35 cellular contexts compared by ENCODE assay signal in the genomic region with DNA sequence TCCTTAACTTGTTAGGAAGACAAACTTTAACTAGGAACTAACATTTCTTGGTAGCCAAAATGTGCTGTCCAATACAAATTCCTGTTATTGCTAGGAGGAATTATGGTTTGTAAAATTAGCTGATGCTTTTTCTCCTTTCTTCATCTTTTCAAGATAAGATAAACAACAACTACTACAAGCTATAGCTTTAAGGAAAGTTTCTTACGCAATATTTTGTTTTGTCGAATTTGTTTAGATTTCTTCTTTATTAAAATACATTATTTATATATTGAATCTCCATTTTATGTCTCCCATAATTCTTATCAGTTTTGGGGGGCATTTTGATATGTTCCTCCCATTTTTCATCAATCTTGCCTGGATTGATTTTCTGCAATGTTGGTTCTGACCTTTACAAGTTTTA.
DNase-seq lines count a peak whose midpoint lies in the region; ATAC-seq, FAIRE-seq and TF ChIP-seq lines count a peak whose summit lies in the region.
"Had no signal": no experiment of that assay in that cellular context is flagged by ENCODE, and none has a peak within 500 bp of the region (broad histone marks: within the 10 kb centered on the region; RNA-seq: fewer than 3 reads in every experiment).

No MANE protein-coding gene starts in this region.

- H3K14ac ChIP-seq in IMR-90 (replicated peaks; ENCODE audit: low read depth, low read length) (no peak overlapping the region), H1 (ENCODE audit: insufficient read length) (no peak overlapping the region)

- CTCF ChIA-PET in HepG2 (lab: Yijun Ruan, JAX; ENCODE audit: low intra/inter-chr PET ratio, low total read pairs), result no interaction called here
- CTCF ChIA-PET in IMR-90 (lab: Yijun Ruan, JAX), result no interaction called here
- CTCF ChIA-PET in K562 (lab: Yijun Ruan, JAX; ENCODE audit: low intra/inter-chr PET ratio), result no interaction called here
- CTCF ChIA-PET in H1 (lab: Charles Lee; ENCODE audit: partially characterized antibody), result interaction anchor here (0.6 to 1.3 kb wide), 2 partner anchors 14 to 515 kb away, joined by 3 read pairs; no protein-coding TSS in a partner anchor

- H3K18ac ChIP-seq in IMR-90 (ENCODE audit: low read depth, low read length) (no peak overlapping the region), H1 (ENCODE audit: extremely low read depth, low read length) (no peak overlapping the region)

- TF ChIP-seq EP300 in HepG2 (IDR thresholded peaks at IDR 0.05; ENCODE audit: low read depth in 2 of 2, low read length in 2 of 2), result no peak
- TF ChIP-seq EP300 in HepG2 (CRISPR knock-in tag; IDR thresholded peaks at IDR 0.05; ENCODE audit: borderline replicate concordance), result no peak
- no peak for TF ChIP-seq EP300 in K562 (IDR thresholded peaks at IDR 0.05; ENCODE audit: low read length)
- TF ChIP-seq EP300 in H1 (IDR thresholded peaks at IDR 0.05; ENCODE audit: borderline replicate concordance in 1 of 2, low read depth in 2 of 2, low read length in 2 of 2), result no peak

- no peaks in the 10 kb centered on the region for H3K23me2 ChIP-seq in H1 (ENCODE audit: low read depth, low read length)

- H3K27ac ChIP-seq in HepG2 (ENCODE audit: extremely low read length, insufficient read depth, low read length) (no peak overlapping the region), right lobe of liver (no peak overlapping the region), IMR-90 (ENCODE audit: insufficient read depth, low read length) (no peak overlapping the region), K562 (ENCODE audit: extremely low read depth, low read depth, low read length) (no peak overlapping the region), H1 (ENCODE audit: low read depth, low read length) (no peak overlapping the region)
- H3K27ac ChIP-seq: 22Rv1; A549; BLaER1; BLaER1 treated with 17β-estradiol and CSF1 and Interleukin-3, amounts not matched to agents 10 nM and 100 nM; C4-2B had no signal

- TF ChIP-seq CTCF in HepG2 (CRISPR knock-in tag; IDR thresholded peaks at IDR 0.05) (no peak), right lobe of liver (IDR thresholded peaks at IDR 0.05) (no peak), IMR-90 (conservative IDR thresholded peaks at IDR 0.05; ENCODE audit: low read depth, low read length) (no peak), K562 (IDR thresholded peaks at IDR 0.05 in 2 of 3, conservative IDR thresholded peaks at IDR 0.05 in 1 of 3; ENCODE audit: insufficient read depth in 2 of 3, low read depth in 1 of 3, low read length in 3 of 3) (no peak), H1 (IDR thresholded peaks at IDR 0.05; ENCODE audit: control extremely low read depth in 1 of 3, insufficient read depth in 1 of 3, low read depth in 1 of 3, low read length in 3 of 3) (no peak)

- TF ChIP-seq RAD21 in HepG2 (CRISPR knock-in tag; IDR thresholded peaks at IDR 0.05) (no peak), IMR-90 (IDR thresholded peaks at IDR 0.05; ENCODE audit: low read length) (no peak), K562 (CRISPR knock-in tag; conservative IDR thresholded peaks at IDR 0.05 in 1 of 2, IDR thresholded peaks at IDR 0.05 in 1 of 2) (no peak), H1 (IDR thresholded peaks at IDR 0.05 in 1 of 2, conservative IDR thresholded peaks at IDR 0.05 in 1 of 2; ENCODE audit: low read depth in 2 of 2, low read length in 2 of 2) (no peak)

- no peak overlapping the region for H4K5ac ChIP-seq in IMR-90 (ENCODE audit: low read depth, low read length)
- H4K5ac ChIP-seq in H1 (ENCODE audit: insufficient read length, low read depth, low read length), result no peak overlapping the region

- H2BK15ac ChIP-seq in IMR-90 (ENCODE audit: low read depth, low read length), result no peak overlapping the region
- no peak overlapping the region for H2BK15ac ChIP-seq in H1 (ENCODE audit: low read length)

- dilution Hi-C loops in IMR-90 (cut with HindIII; ENCODE audit: low sequenced_read_pairs, unreplicated experiment), result no loop called here

- no peak overlapping the region for H2BK20ac ChIP-seq in IMR-90 (ENCODE audit: low read depth, low read length)
- no peak overlapping the region for H2BK20ac ChIP-seq in H1 (ENCODE audit: low read length)

- 73% methylated on average over 2 of the region's 2 CpGs for WGBS in HepG2 (ENCODE audit: low lambda C conversion rate)
- WGBS in right lobe of liver (ENCODE audit: insufficient coverage, low coverage, low lambda C conversion rate, missing lambda C conversion rate), result 75% methylated on average over 2 of the region's 2 CpGs
- WGBS in IMR-90 (ENCODE audit: extremely low coverage in 2 of 2, insufficient read length in 1 of 2), 2 experiments, result no CpG with 5 or more reads among the region's 2 CpGs
- WGBS in K562 (ENCODE audit: insufficient coverage, low coverage, missing lambda C conversion rate), result 10% methylated on average over 2 of the region's 2 CpGs
- 90% methylated on average over 2 of the region's 2 CpGs; no CpG with 5 or more reads in 1 of the 2 experiments for WGBS in H1 (ENCODE audit: extremely low coverage in 1 of 2, insufficient coverage in 1 of 2, insufficient read length in 1 of 2, insufficient replicate concordance in 2 of 2, low coverage in 1 of 2, low lambda C conversion rate in 2 of 2, missing lambda C conversion rate in 1 of 2), 2 experiments

- H3K36me3 ChIP-seq in HepG2 (replicated peaks in 1 of 2; ENCODE audit: control insufficient read depth in 1 of 2, insufficient read depth in 2 of 2, low read length in 2 of 2), result no peaks in the 10 kb centered on the region
- no peaks in the 10 kb centered on the region for H3K36me3 ChIP-seq in right lobe of liver
- no peaks in the 10 kb centered on the region for H3K36me3 ChIP-seq in IMR-90 (ENCODE audit: control insufficient read depth, insufficient read depth, low read length)
- H3K36me3 ChIP-seq in K562 (ENCODE audit: control insufficient read depth, insufficient read depth, low read length), result no peaks in the 10 kb centered on the region
- no peaks in the 10 kb centered on the region for H3K36me3 ChIP-seq in H1 (ENCODE audit: control insufficient read depth in 2 of 4, insufficient read depth in 4 of 4, low read length in 3 of 4)
- H3K36me3 ChIP-seq: BE2C; BLaER1; BLaER1 treated with 17β-estradiol and CSF1 and Interleukin-3, amounts not matched to agents 10 nM and 100 nM had no signal

- no peaks in the 10 kb centered on the region for H3K9me3 ChIP-seq in HepG2 (ENCODE audit: low read length)
- H3K9me3 ChIP-seq in right lobe of liver, result no peaks in the 10 kb centered on the region
- H3K9me3 ChIP-seq in IMR-90 (ENCODE audit: control insufficient read depth, insufficient read depth, low read length), result no peaks in the 10 kb centered on the region
- no peaks in the 10 kb centered on the region; the same call in 1 of the 2 replicates for H3K9me3 ChIP-seq in K562 (replicated peaks; ENCODE audit: control insufficient read depth, insufficient read depth, low read depth, low read length)
- no peaks in the 10 kb centered on the region for H3K9me3 ChIP-seq in H1 (ENCODE audit: insufficient read depth in 2 of 2, low read depth in 1 of 2, low read length in 1 of 2)
- H3K9me3 ChIP-seq: A549; BE2C; BLaER1; BLaER1 treated with 17β-estradiol and CSF1 and Interleukin-3, amounts not matched to agents 10 nM and 100 nM; Caco-2 had no signal

- H3K9ac ChIP-seq in HepG2 (ENCODE audit: insufficient read depth, low read depth, low read length) (no peak overlapping the region), IMR-90 (ENCODE audit: low read depth, low read length) (no peak overlapping the region), K562 (ENCODE audit: insufficient read depth in 1 of 2, low read depth in 2 of 2, low read length in 2 of 2) (no peak overlapping the region), H1 (replicated peaks in 1 of 4; ENCODE audit: extremely low read depth in 1 of 4, low read depth in 3 of 4, low read length in 3 of 4) (no peak overlapping the region)
- H3K9ac ChIP-seq: BLaER1; BLaER1 treated with 17β-estradiol and CSF1 and Interleukin-3, amounts not matched to agents 10 nM and 100 nM had no signal

- POLR2A ChIA-PET in HepG2 (lab: Yijun Ruan, JAX), result no interaction called here
- POLR2A ChIA-PET in IMR-90 (lab: Charles Lee; ENCODE audit: unreplicated experiment), result no interaction called here
- POLR2A ChIA-PET in K562 (lab: Yijun Ruan, JAX), result interaction anchor here (0.7 kb wide), 1 partner anchor 313 kb away, joined by 4 read pairs; no protein-coding TSS in a partner anchor
- POLR2A ChIA-PET in H1 (lab: Charles Lee; ENCODE audit: partially characterized antibody), result no interaction called here

- FAIRE-seq in HepG2 (lab: Jason Lieb, UNC) (no peak), K562 (lab: Jason Lieb, UNC) (no peak), H1 (lab: Jason Lieb, UNC) (no peak)
- FAIRE-seq: A204.1, A549, D721Med had no signal

- no peak overlapping the region for H4K91ac ChIP-seq in IMR-90 (ENCODE audit: insufficient read depth, low read depth, low read length)
- no peak overlapping the region for H4K91ac ChIP-seq in H1 (replicated peaks; ENCODE audit: insufficient read length, low read length)

- H2BK5ac ChIP-seq in IMR-90 (ENCODE audit: low read depth, low read length, poor library complexity, severe bottlenecking) (no peak overlapping the region), H1 (ENCODE audit: low read depth, low read length) (no peak overlapping the region)

- in situ Hi-C loops in HepG2 (cut with HindIII; ENCODE audit: extremely low pct_ligation_motif_present, low pct_unique_long_range_greater_than_20kb) (no loop called here), IMR-90 (cut with MboI; ENCODE audit: low sequenced_read_pairs) (no loop called here), K562 (cut with MboI) (no loop called here)

- H3K23ac ChIP-seq in IMR-90 (ENCODE audit: low read depth, low read length) (no peak overlapping the region), H1 (ENCODE audit: insufficient read length) (no peak overlapping the region)

- H2BK120ac ChIP-seq in IMR-90 (ENCODE audit: low read depth, low read length) (no peak overlapping the region), H1 (replicated peaks; ENCODE audit: low read depth, low read length) (no peak overlapping the region)

- no peak overlapping the region for H2AK9ac ChIP-seq in IMR-90 (replicated peaks; ENCODE audit: low read depth, low read length, poor library complexity)

- H3K4me1 ChIP-seq in HepG2 (ENCODE audit: insufficient read depth, low read length), result no peaks in the 10 kb centered on the region
- peaks cover 0 to 3% (median 0%) of the 10 kb centered on the region in 4 donors for H3K4me1 ChIP-seq in right lobe of liver
- H3K4me1 ChIP-seq in IMR-90 (ENCODE audit: control insufficient read depth, insufficient read depth, low read length), result no peaks in the 10 kb centered on the region
- no peaks in the 10 kb centered on the region for H3K4me1 ChIP-seq in K562 (replicated peaks in 1 of 2; ENCODE audit: control insufficient read depth in 2 of 2, insufficient read depth in 2 of 2, low read length in 2 of 2)
- H3K4me1 ChIP-seq in H1 (replicated peaks in 1 of 4; ENCODE audit: control insufficient read depth in 3 of 4, insufficient read depth in 4 of 4, low read length in 3 of 4), result no peaks in the 10 kb centered on the region
- H3K4me1 ChIP-seq: A549; BE2C; BLaER1; BLaER1 treated with 17β-estradiol and CSF1 and Interleukin-3, amounts not matched to agents 10 nM and 100 nM; Caco-2 had no signal

- H3K4me3 ChIP-seq in HepG2 (replicated peaks in 1 of 3; ENCODE audit: insufficient read depth in 1 of 3, low read depth in 2 of 3, low read length in 3 of 3), result no peak overlapping the region
- no peak overlapping the region for H3K4me3 ChIP-seq in right lobe of liver
- H3K4me3 ChIP-seq in IMR-90 (ENCODE audit: insufficient read depth, low read depth, low read length), result no peak overlapping the region
- H3K4me3 ChIP-seq in K562, result no peak overlapping the region
- H3K4me3 ChIP-seq in H1 (ENCODE audit: extremely low read depth in 1 of 4, insufficient read depth in 2 of 4, low read depth in 3 of 4, low read length in 4 of 4), result no peak overlapping the region
- H3K4me3 ChIP-seq: A549; BLaER1; BLaER1 treated with 17β-estradiol and CSF1 and Interleukin-3, amounts not matched to agents 10 nM and 100 nM had no signal

- H3K27me3 ChIP-seq in HepG2 (ENCODE audit: control insufficient read depth in 1 of 2, insufficient read depth in 2 of 2, low read length in 2 of 2) (no peaks in the 10 kb centered on the region), right lobe of liver (no peaks in the 10 kb centered on the region), IMR-90 (ENCODE audit: control insufficient read depth, insufficient read depth, low read length) (no peaks in the 10 kb centered on the region), K562 (ENCODE audit: control insufficient read depth in 2 of 2, insufficient read depth in 2 of 2, low read length in 2 of 2) (no peaks in the 10 kb centered on the region), H1 (replicated peaks in 1 of 4; ENCODE audit: control insufficient read depth in 3 of 4, extremely low read depth in 1 of 4, insufficient read depth in 3 of 4, low read length in 3 of 4) (no peaks in the 10 kb centered on the region)
- H3K27me3 ChIP-seq: BE2C; BLaER1; BLaER1 treated with 17β-estradiol and CSF1 and Interleukin-3, amounts not matched to agents 10 nM and 100 nM had no signal

- no peak overlapping the region for H3K4me2 ChIP-seq in HepG2 (ENCODE audit: low read depth, low read length)
- no peak overlapping the region for H3K4me2 ChIP-seq in IMR-90 (ENCODE audit: low read depth, low read length)
- no peak overlapping the region for H3K4me2 ChIP-seq in K562 (ENCODE audit: insufficient read depth, low read length)
- H3K4me2 ChIP-seq in H1 (ENCODE audit: insufficient read depth in 1 of 2, low read depth in 2 of 2, low read length in 2 of 2), result no peak overlapping the region
- H3K4me2 ChIP-seq: A549; BLaER1; BLaER1 treated with 17β-estradiol and CSF1 and Interleukin-3, amounts not matched to agents 10 nM and 100 nM had no signal

- TF ChIP-seq POLR2A in HepG2 (IDR thresholded peaks at IDR 0.05; ENCODE audit: insufficient read depth in 1 of 2, low read depth in 2 of 2, low read length in 2 of 2) (no peak), right lobe of liver (IDR thresholded peaks at IDR 0.05) (no peak), IMR-90 (IDR thresholded peaks at IDR 0.05; ENCODE audit: low read depth, low read length) (no peak), K562 (conservative IDR thresholded peaks at IDR 0.05) (no peak), H1 (IDR thresholded peaks at IDR 0.05; ENCODE audit: control extremely low read depth in 1 of 2, low read depth in 2 of 2, low read length in 2 of 2) (no peak)

- no peak overlapping the region for H2AFZ ChIP-seq in HepG2 (ENCODE audit: low read length)
- H2AFZ ChIP-seq in IMR-90 (replicated peaks; ENCODE audit: low read length, poor library complexity), result no peak overlapping the region
- no peak overlapping the region for H2AFZ ChIP-seq in K562 (ENCODE audit: low read depth, low read length)
- H2AFZ ChIP-seq in H1 (ENCODE audit: low read length), result no peak overlapping the region

- no peaks in the 10 kb centered on the region for H3K9me1 ChIP-seq in IMR-90 (ENCODE audit: insufficient read depth, low read length)
- H3K9me1 ChIP-seq in K562 (ENCODE audit: control insufficient read depth, insufficient read depth, low read length), result no peaks in the 10 kb centered on the region

- no peak for ATAC-seq in HepG2
- ATAC-seq in right lobe of liver, result no peak
- no peak for ATAC-seq in IMR-90 (ENCODE audit: low read depth)
- ATAC-seq in K562, result no peak
- ATAC-seq: A549; CD8-positive, alpha-beta T cell had no signal

- intact Hi-C loops in HepG2 (cut with micrococcal nuclease; ENCODE audit: unreplicated experiment) (no loop called here), right lobe of liver (cut with DNase I) (no loop called here), IMR-90 (cut with micrococcal nuclease) (no loop called here), K562 (cut with micrococcal nuclease) (no loop called here)

- no peak overlapping the region for H3K4ac ChIP-seq in IMR-90 (ENCODE audit: low read depth, low read length)
- H3K4ac ChIP-seq in H1 (replicated peaks; ENCODE audit: insufficient read length, low read depth, low read length), result no peak overlapping the region

- no peaks in the 10 kb centered on the region for H3K79me1 ChIP-seq in IMR-90 (ENCODE audit: low read depth in 1 of 2, low read length in 2 of 2)
- no peaks in the 10 kb centered on the region for H3K79me1 ChIP-seq in H1 (ENCODE audit: low read depth, low read length)

- no peaks in the 10 kb centered on the region for H4K20me1 ChIP-seq in HepG2 (ENCODE audit: insufficient read depth, low read length)
- no peaks in the 10 kb centered on the region for H4K20me1 ChIP-seq in IMR-90 (ENCODE audit: insufficient read depth, low read length)
- H4K20me1 ChIP-seq in K562 (replicated peaks; ENCODE audit: control insufficient read depth, insufficient read depth, low read length), result no peaks in the 10 kb centered on the region
- no peaks in the 10 kb centered on the region for H4K20me1 ChIP-seq in H1 (replicated peaks in 1 of 2; ENCODE audit: control insufficient read depth in 1 of 2, insufficient read depth in 2 of 2, low read length in 2 of 2)
- H4K20me1 ChIP-seq: BLaER1; BLaER1 treated with 17β-estradiol and CSF1 and Interleukin-3, amounts not matched to agents 10 nM and 100 nM had no signal

- no peaks in the 10 kb centered on the region for H3K79me2 ChIP-seq in HepG2 (ENCODE audit: insufficient read depth, low read length)
- H3K79me2 ChIP-seq in K562 (ENCODE audit: control insufficient read depth, insufficient read depth, low read length), result no peaks in the 10 kb centered on the region
- no peaks in the 10 kb centered on the region for H3K79me2 ChIP-seq in H1 (ENCODE audit: control insufficient read depth in 1 of 2, insufficient read depth in 2 of 2, low read length in 2 of 2)

- DNase-seq in HepG2 (ENCODE audit: low spot score), result no peak
- no peak for DNase-seq in right lobe of liver
- DNase-seq in IMR-90, result no peak
- DNase-seq in K562 (ENCODE audit: extremely low read depth in 1 of 4, low spot score in 3 of 4), result no peak
- no peak for DNase-seq in H1 (ENCODE audit: low read depth in 1 of 2, low spot score in 2 of 2)
- DNase-seq in Kasumi-1 (lab: John Stamatoyannopoulos, UW), result no peak
- no peak for DNase-seq in kidney glomerular epithelial cell (lab: John Stamatoyannopoulos, UW)
- no peak for DNase-seq in glomerular visceral epithelial cell (ENCODE audit: extremely low spot score)
- DNase-seq: 8988T; ACHN; AML-193; BE2C; C1 segment of cervical spinal cord; Caco-2; Calu3; CD4-positive, alpha-beta memory T cell; CD4-positive, alpha-beta T cell; CD4-positive, CD25-positive, alpha-beta regulatory T cell; CD8-positive, alpha-beta memory T cell; CD8-positive, alpha-beta T cell; COR-L47; DMS 273 treated with DMSO at 0.1 percent for 48 hours; DMS153; DMS53; DMS79; DMS79 treated with DMSO at 0.1 percent for 48 hours; DND-41; EL had no signal

- BruUV-seq in HepG2 (replicated peaks; lab: Mats Ljungman, UMichigan) (no TSS peak), IMR-90 (replicated peaks; lab: Mats Ljungman, UMichigan) (no TSS peak), K562 (replicated peaks; lab: Mats Ljungman, UMichigan) (no TSS peak)

- H4K8ac ChIP-seq in IMR-90 (ENCODE audit: low read depth in 2 of 2, low read length in 2 of 2) (no peak overlapping the region), H1 (ENCODE audit: extremely low read depth, insufficient read depth, low read length) (no peak overlapping the region)

- no peak overlapping the region for H3K56ac ChIP-seq in IMR-90 (ENCODE audit: extremely low read depth, insufficient read depth, low read length)
- H3K56ac ChIP-seq in H1 (replicated peaks; ENCODE audit: insufficient read length, low read depth, low read length), result no peak overlapping the region

- H2BK12ac ChIP-seq in H1 (ENCODE audit: low read depth, low read length), result no peak overlapping the region

- H2AK5ac ChIP-seq in IMR-90 (ENCODE audit: low read depth, low read length) (no peak overlapping the region), H1 (ENCODE audit: low read depth, low read length) (no peak overlapping the region)
